In the genomic region with DNA sequence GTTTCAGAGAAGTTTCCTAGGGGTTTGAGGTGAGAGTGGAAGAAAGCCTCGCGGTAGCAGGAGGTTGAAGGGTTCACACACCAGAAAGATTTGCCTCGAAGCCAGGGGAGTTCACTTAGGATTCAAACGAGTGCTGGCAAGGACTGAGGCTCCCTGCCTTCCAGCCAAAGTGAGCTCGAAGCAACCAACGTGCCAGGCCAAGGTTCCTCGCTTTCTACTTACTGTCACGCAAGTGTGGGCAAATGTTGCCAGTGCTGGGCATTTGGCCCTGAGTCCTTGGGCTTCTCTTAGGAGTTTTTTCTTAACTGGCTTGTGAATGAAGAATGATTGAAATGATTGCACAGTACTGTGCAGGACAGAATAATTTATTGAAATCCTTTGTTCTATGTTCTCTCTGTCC, we compare ENCODE assay signal across 28 cellular contexts. TPM values are rescaled to one million over a fixed set of nuclear protein-coding genes. Genes with fewer than 3 reads are reported as not detected.
DNase-seq lines count a peak whose midpoint lies in the region; ATAC-seq, FAIRE-seq and TF ChIP-seq lines count a peak whose summit lies in the region.
"Had no signal": no experiment of that assay in that cellular context is flagged by ENCODE, and none has a peak within 500 bp of the region (broad histone marks: within the 10 kb centered on the region; RNA-seq: fewer than 3 reads in every experiment).

No MANE protein-coding gene starts in this region.

- ATAC-seq in HepG2 (no peak), right lobe of liver (no peak), aorta (ENCODE audit: low FRiP score) (peak; percentile 53), GM18907 (IDR thresholded peaks at IDR 0.05; ENCODE audit: unreplicated experiment) (no peak)
- ATAC-seq: activated CD8-positive, alpha-beta memory T cell treated with anti-CD3 and anti-CD28 coated beads, Interleukin-2, amount 10 ng/mL, durations not matched to agents 7 days and 5 days; activated T-cell treated with anti-CD3 and anti-CD28 coated beads, Interleukin-2, amount 50 U/mL, for 72 hours; gastroesophageal sphincter; stimulated activated effector memory CD8-positive, alpha-beta T cell treated with anti-CD3 and anti-CD28 coated beads, Interleukin-12 subunit alpha, Interleukin-12 subunit beta, amount 100 ng/mL, for 72 hours had no signal

- H3K9me3 Mint-ChIP-seq in neural progenitor cell, result no peaks in the 10 kb centered on the region
- H3K9me3 Mint-ChIP-seq: activated CD4-positive, alpha-beta T cell treated with anti-CD3 and anti-CD28 coated beads, Interleukin-2, amount 10 ng/mL, durations not matched to agents 7 days and 5 days; activated T-cell treated with anti-CD3 and anti-CD28 coated beads, Interleukin-2, amount 50 U/mL, for 72 hours; stimulated activated effector memory CD8-positive, alpha-beta T cell treated with anti-CD3 and anti-CD28 coated beads, Interleukin-12 subunit alpha, Interleukin-12 subunit beta, amount 100 ng/mL, for 72 hours; T-helper 2 cell treated with Interferon-gamma antibody and Interleukin-4, amounts not matched to agents 5 μg/mL and 100 μg/mL, for 36 hours had no signal

- FAIRE-seq in HepG2 (lab: Jason Lieb, UNC), result no peak

- no peak for TF ChIP-seq RAD21 in HepG2 (CRISPR knock-in tag; IDR thresholded peaks at IDR 0.05)

- POLR2A ChIA-PET in HepG2 (lab: Yijun Ruan, JAX), result no interaction called here

- DNase-seq in HepG2 (ENCODE audit: low spot score), result no peak
- no peak for DNase-seq in right lobe of liver
- DNase-seq in dorsolateral prefrontal cortex, result peak in 7 of 10 donors; percentile 45 to 70 (median 58)
- DNase-seq in neural progenitor cell (ENCODE audit: low spot score), result no peak
- peak; percentile 76 to 80 for DNase-seq in aorta
- no peak for DNase-seq in NCI-H1092 treated with DMSO at 0.1 percent for 48 hours (lab: John Stamatoyannopoulos, UW)
- no peak for DNase-seq in transverse colon
- DNase-seq: activated CD4-positive, alpha-beta T cell treated with anti-CD3 and anti-CD28 coated beads, Interleukin-2, amount 10 ng/mL, durations not matched to agents 7 days and 5 days; activated CD8-positive, alpha-beta memory T cell treated with anti-CD3 and anti-CD28 coated beads, Interleukin-2, amount 10 ng/mL, durations not matched to agents 7 days and 5 days; activated naive CD4-positive, alpha-beta T cell treated with anti-CD3 and anti-CD28 coated beads, Interleukin-2, amount 50 U/mL, for 16 hours; activated T-cell treated with anti-CD3 and anti-CD28 coated beads, Interleukin-2, amount 50 U/mL, for 72 hours; BE2C; DMS53; effector CD8-positive, alpha-beta T cell; GDM1; KBM-7; NCI-H1694; NCI-H69; retina; SK-N-SH; WERI-Rb-1 had no signal

- H3K4me2 ChIP-seq in HepG2 (ENCODE audit: low read depth, low read length), result no peak overlapping the region
- H3K4me2 ChIP-seq in neural progenitor cell, result no peak overlapping the region
- H3K4me2 ChIP-seq: SK-N-SH had no signal

- H3K27me3 ChIP-seq in HepG2 (ENCODE audit: control insufficient read depth in 1 of 2, insufficient read depth in 2 of 2, low read length in 2 of 2), result peaks cover 2 to 37% of the 10 kb centered on the region in 2 experiments; a peak in 4 of 5 replicates
- no peaks in the 10 kb centered on the region for H3K27me3 ChIP-seq in right lobe of liver
- peaks cover 0 to 20% (median 0%) of the 10 kb centered on the region in 45 donors for H3K27me3 ChIP-seq in dorsolateral prefrontal cortex
- no peaks in the 10 kb centered on the region for H3K27me3 ChIP-seq in neural progenitor cell
- no peaks in the 10 kb centered on the region for H3K27me3 ChIP-seq in aorta (ENCODE audit: control insufficient read depth in 1 of 2, insufficient read depth in 2 of 2, low read length in 1 of 2)
- no peaks in the 10 kb centered on the region for H3K27me3 ChIP-seq in transverse colon
- H3K27me3 ChIP-seq: BE2C, gastroesophageal sphincter, vagina had no signal

- TF ChIP-seq POLR2A in HepG2 (IDR thresholded peaks at IDR 0.05; ENCODE audit: insufficient read depth in 1 of 2, low read depth in 2 of 2, low read length in 2 of 2), result no peak
- no peak for TF ChIP-seq POLR2A in right lobe of liver (IDR thresholded peaks at IDR 0.05)
- no peak for TF ChIP-seq POLR2A in transverse colon (IDR thresholded peaks at IDR 0.05)

- H3K4me1 ChIP-seq in HepG2 (ENCODE audit: insufficient read depth, low read length), result peaks cover 34% of the 10 kb centered on the region
- H3K4me1 ChIP-seq in right lobe of liver, result no peaks in the 10 kb centered on the region
- no peaks in the 10 kb centered on the region for H3K4me1 ChIP-seq in neural progenitor cell
- peaks cover 3 to 14% of the 10 kb centered on the region in 2 donors for H3K4me1 ChIP-seq in aorta (ENCODE audit: control insufficient read depth in 1 of 2, insufficient read depth in 2 of 2, low read length in 2 of 2)
- no peaks in the 10 kb centered on the region for H3K4me1 ChIP-seq in transverse colon
- H3K4me1 ChIP-seq: vagina had no signal

- CTCF ChIA-PET in HepG2 (lab: Yijun Ruan, JAX; ENCODE audit: low intra/inter-chr PET ratio, low total read pairs), result no interaction called here

- no peaks in the 10 kb centered on the region for H3F3A ChIP-seq in neural progenitor cell (ENCODE audit: low read depth)

- H3K27ac ChIP-seq in HepG2 (ENCODE audit: extremely low read length, insufficient read depth, low read length) (no peak overlapping the region), right lobe of liver (no peak overlapping the region), dorsolateral prefrontal cortex (peak overlapping the region in 30 of 59 donors; percentile 0 to 70 (median 30)), neural progenitor cell (no peak overlapping the region), aorta (ENCODE audit: low read depth in 1 of 2, low read length in 2 of 2) (peak overlapping the region; percentile 87 to 93), transverse colon (no peak overlapping the region)
- H3K27ac ChIP-seq: gastroesophageal sphincter, vagina, WERI-Rb-1 had no signal

- H3K79me2 ChIP-seq in HepG2 (ENCODE audit: insufficient read depth, low read length) (no peaks in the 10 kb centered on the region), neural progenitor cell (ENCODE audit: low read depth) (no peaks in the 10 kb centered on the region)

- no peaks in the 10 kb centered on the region for H3K36me3 ChIP-seq in HepG2 (replicated peaks in 1 of 2; ENCODE audit: control insufficient read depth in 1 of 2, insufficient read depth in 2 of 2, low read length in 2 of 2)
- no peaks in the 10 kb centered on the region for H3K36me3 ChIP-seq in right lobe of liver
- H3K36me3 ChIP-seq in neural progenitor cell, result no peaks in the 10 kb centered on the region
- H3K36me3 ChIP-seq in aorta (ENCODE audit: control insufficient read depth in 1 of 2, insufficient read depth in 2 of 2, low read length in 1 of 2), result no peaks in the 10 kb centered on the region
- no peaks in the 10 kb centered on the region for H3K36me3 ChIP-seq in transverse colon
- H3K36me3 ChIP-seq: BE2C, gastroesophageal sphincter, vagina, WERI-Rb-1 had no signal

- no peaks in the 10 kb centered on the region for H3K4me1 Mint-ChIP-seq in neural progenitor cell
- H3K4me1 Mint-ChIP-seq: activated CD4-positive, alpha-beta T cell treated with anti-CD3 and anti-CD28 coated beads, Interleukin-2, amount 10 ng/mL, durations not matched to agents 7 days and 5 days; activated CD8-positive, alpha-beta memory T cell treated with anti-CD3 and anti-CD28 coated beads, Interleukin-2, amount 10 ng/mL, durations not matched to agents 7 days and 5 days; stimulated activated effector memory CD8-positive, alpha-beta T cell treated with anti-CD3 and anti-CD28 coated beads, Interleukin-12 subunit alpha, Interleukin-12 subunit beta, amount 100 ng/mL, for 72 hours had no signal

- 62% methylated on average over 8 of the region's 8 CpGs for WGBS in HepG2 (ENCODE audit: low lambda C conversion rate)
- WGBS in right lobe of liver (ENCODE audit: insufficient coverage, low coverage, low lambda C conversion rate, missing lambda C conversion rate), result 80% methylated on average over 8 of the region's 8 CpGs
- 6 to 7% methylated on average over 8 of the region's 8 CpGs for WGBS in aorta, 2 donors
- WGBS in transverse colon (ENCODE audit: low coverage in 1 of 2), 2 donors, result 74 to 89% methylated on average over 6 to 8 of the region's 8 CpGs

- H2AFZ ChIP-seq in HepG2 (ENCODE audit: low read length) (no peak overlapping the region), neural progenitor cell (replicated peaks) (no peak overlapping the region)

- H3K36me3 Mint-ChIP-seq in neural progenitor cell, result peaks cover 8% of the 10 kb centered on the region
- H3K36me3 Mint-ChIP-seq: activated CD8-positive, alpha-beta memory T cell treated with anti-CD3 and anti-CD28 coated beads, Interleukin-2, amount 10 ng/mL, durations not matched to agents 7 days and 5 days; stimulated activated effector memory CD8-positive, alpha-beta T cell treated with anti-CD3 and anti-CD28 coated beads, Interleukin-12 subunit alpha, Interleukin-12 subunit beta, amount 100 ng/mL, for 72 hours had no signal

- H4K20me1 ChIP-seq in HepG2 (ENCODE audit: insufficient read depth, low read length), result no peaks in the 10 kb centered on the region
- H4K20me1 ChIP-seq in neural progenitor cell (ENCODE audit: low read depth), result no peaks in the 10 kb centered on the region

- no peak overlapping the region for H3K4me3 ChIP-seq in HepG2 (replicated peaks in 1 of 3; ENCODE audit: insufficient read depth in 1 of 3, low read depth in 2 of 3, low read length in 3 of 3)
- no peak overlapping the region for H3K4me3 ChIP-seq in right lobe of liver
- no peak overlapping the region for H3K4me3 ChIP-seq in dorsolateral prefrontal cortex
- no peak overlapping the region for H3K4me3 ChIP-seq in neural progenitor cell
- no peak overlapping the region for H3K4me3 ChIP-seq in aorta (ENCODE audit: low read length in 2 of 2)
- no peak overlapping the region for H3K4me3 ChIP-seq in transverse colon
- H3K4me3 ChIP-seq: gastroesophageal sphincter, vagina had no signal

- no peak overlapping the region for H3K9ac ChIP-seq in HepG2 (ENCODE audit: insufficient read depth, low read depth, low read length)
- no peak overlapping the region for H3K9ac ChIP-seq in neural progenitor cell
- H3K9ac ChIP-seq: SK-N-SH had no signal

- in situ Hi-C loops in HepG2 (cut with HindIII; ENCODE audit: extremely low pct_ligation_motif_present, low pct_unique_long_range_greater_than_20kb), result loop anchor here (5.0 kb wide), 1 partner anchor 207 kb away; no protein-coding TSS in a partner anchor
- in situ Hi-C loops in transverse colon (cut with MboI; ENCODE audit: low pct_ligation_motif_present in 1 of 4, low pct_unique_long_range_greater_than_20kb in 1 of 4, low sequenced_read_pairs in 3 of 4), result loop anchor here in 1 of 4 donors (25.0 kb wide), 1 partner anchor 357 kb away; no protein-coding TSS in a partner anchor

- H3K4me3 Mint-ChIP-seq in neural progenitor cell, result no peak overlapping the region
- H3K4me3 Mint-ChIP-seq: activated CD4-positive, alpha-beta T cell treated with anti-CD3 and anti-CD28 coated beads, Interleukin-2, amount 10 ng/mL, durations not matched to agents 7 days and 5 days; activated CD8-positive, alpha-beta memory T cell treated with anti-CD3 and anti-CD28 coated beads, Interleukin-2, amount 10 ng/mL, durations not matched to agents 7 days and 5 days; activated T-cell treated with anti-CD3 and anti-CD28 coated beads, Interleukin-2, amount 50 U/mL, for 72 hours; stimulated activated effector memory CD8-positive, alpha-beta T cell treated with anti-CD3 and anti-CD28 coated beads, Interleukin-12 subunit alpha, Interleukin-12 subunit beta, amount 100 ng/mL, for 72 hours; T-helper 2 cell treated with Interferon-gamma antibody and Interleukin-4, amounts not matched to agents 5 μg/mL and 100 μg/mL, for 36 hours had no signal

- no TSS peak for BruUV-seq in HepG2 (replicated peaks; lab: Mats Ljungman, UMichigan)

- H3K9me3 ChIP-seq in HepG2 (ENCODE audit: low read length) (no peaks in the 10 kb centered on the region), right lobe of liver (no peaks in the 10 kb centered on the region), neural progenitor cell (ENCODE audit: low read depth) (no peaks in the 10 kb centered on the region), aorta (ENCODE audit: control insufficient read depth, low read length) (no peaks in the 10 kb centered on the region), transverse colon (no peaks in the 10 kb centered on the region)
- H3K9me3 ChIP-seq: BE2C, gastroesophageal sphincter, SK-N-SH, vagina had no signal

- peak overlapping the region; percentile 42 for H3K27ac Mint-ChIP-seq in neural progenitor cell
- H3K27ac Mint-ChIP-seq: activated CD4-positive, alpha-beta T cell treated with anti-CD3 and anti-CD28 coated beads, Interleukin-2, amount 10 ng/mL, durations not matched to agents 7 days and 5 days; activated CD8-positive, alpha-beta memory T cell treated with anti-CD3 and anti-CD28 coated beads, Interleukin-2, amount 10 ng/mL, durations not matched to agents 7 days and 5 days; activated T-cell treated with anti-CD3 and anti-CD28 coated beads, Interleukin-2, amount 50 U/mL, for 72 hours; stimulated activated effector memory CD8-positive, alpha-beta T cell treated with anti-CD3 and anti-CD28 coated beads, Interleukin-12 subunit alpha, Interleukin-12 subunit beta, amount 100 ng/mL, for 72 hours; T-helper 2 cell treated with Interferon-gamma antibody and Interleukin-4, amounts not matched to agents 5 μg/mL and 100 μg/mL, for 36 hours had no signal

- no peak for TF ChIP-seq EP300 in HepG2 (IDR thresholded peaks at IDR 0.05; ENCODE audit: low read depth in 2 of 2, low read length in 2 of 2)
- TF ChIP-seq EP300 in HepG2 (CRISPR knock-in tag; IDR thresholded peaks at IDR 0.05; ENCODE audit: borderline replicate concordance), result no peak
- no peak for TF ChIP-seq EP300 in transverse colon (IDR thresholded peaks at IDR 0.05; ENCODE audit: low read depth)

- intact Hi-C loops in HepG2 (cut with micrococcal nuclease; ENCODE audit: unreplicated experiment) (loop anchor here (2.0 kb wide), 1 partner anchor 15 kb away; no protein-coding TSS in a partner anchor), right lobe of liver (cut with DNase I) (no loop called here), dorsolateral prefrontal cortex (cut with DNase I) (loop anchor here in 1 of 2 donors (5.0 kb wide), 1 partner anchor 77 kb away; no protein-coding TSS in a partner anchor), aorta (cut with DNase I) (no loop called here), transverse colon (cut with DNase I; ENCODE audit: low total_unique reads) (no loop called here)

- no peaks in the 10 kb centered on the region for H3K27me3 Mint-ChIP-seq in neural progenitor cell (ENCODE audit: insufficient read depth, low read depth)

- TF ChIP-seq CTCF in HepG2 (CRISPR knock-in tag; IDR thresholded peaks at IDR 0.05) (no peak), right lobe of liver (IDR thresholded peaks at IDR 0.05) (no peak), dorsolateral prefrontal cortex (IDR thresholded peaks at IDR 0.05 in 54 of 56, conservative IDR thresholded peaks at IDR 0.05 in 2 of 56; ENCODE audit: low read depth in 1 of 56, partially characterized antibody in 56 of 56) (no peak), neural progenitor cell (IDR thresholded peaks at IDR 0.05) (no peak), transverse colon (IDR thresholded peaks at IDR 0.05) (no peak)

RNA-seq across cellular contexts. Expression of a gene that starts 53.6 kb away (rescaled TPM):
- 0.38 TPM in 1 of 2 replicates, not detected in the other for total RNA-seq in HepG2 (2016; rRNA removed; fragmentation: Illumina TruSeq; extraction: Trizol)
- not detected in 2 replicates for total RNA-seq in HepG2 (2016; cell fraction: cytosol; rRNA removed; fragmentation: Illumina TruSeq; extraction: Trizol; ENCODE audit: low read depth)
- 0.15 and 0.19 TPM in 2 replicates for total RNA-seq in HepG2 (2016; cell fraction: insoluble cytoplasmic fraction; rRNA removed; fragmentation: Illumina TruSeq; extraction: Trizol)
- total RNA-seq in HepG2 (2016; cell fraction: membrane; rRNA removed; fragmentation: Illumina TruSeq; extraction: Trizol), result 0.17 TPM in 1 of 2 replicates, not detected in the other
- 0.50 TPM in 1 of 2 replicates, not detected in the other for total RNA-seq in HepG2 (2016; cell fraction: nucleus; rRNA removed; fragmentation: Illumina TruSeq; extraction: Trizol)
- 3.3 and 3.8 TPM in 2 replicates for polyA plus RNA-seq in HepG2 (2011; rRNA removed)
- polyA plus RNA-seq in HepG2 (2011; cell fraction: cytosol; rRNA removed), result 1.6 and 1.7 TPM in 2 replicates
- polyA plus RNA-seq in HepG2 (2011; cell fraction: nucleus; rRNA removed), result 21.5 and 25.6 TPM in 2 replicates
- polyA plus RNA-seq in HepG2 (2012), result 5.7 and 7.4 TPM in 2 replicates
- polyA plus RNA-seq in HepG2 (2016; cell fraction: cytosol; fragmentation: Illumina TruSeq; extraction: Trizol; ENCODE audit: low read depth), result not detected in 2 replicates
- 0.28 TPM in 1 of 2 replicates, not detected in the other for polyA plus RNA-seq in HepG2 (2016; cell fraction: insoluble cytoplasmic fraction; fragmentation: Illumina TruSeq; extraction: Trizol; ENCODE audit: low read depth)
- polyA plus RNA-seq in HepG2 (2016; cell fraction: membrane; fragmentation: Illumina TruSeq; extraction: Trizol; ENCODE audit: low read depth), result 0.09 and 0.35 TPM in 2 replicates
- polyA plus RNA-seq in HepG2 (2016; cell fraction: nucleus; fragmentation: Illumina TruSeq; extraction: Trizol; ENCODE audit: insufficient read depth, low read depth), result 1.4 and 1.9 TPM in 2 replicates
- polyA minus RNA-seq in HepG2 (2011; rRNA and poly(A)+ RNA removed; ENCODE audit: low replicate concordance), result 1.8 TPM in 1 of 2 replicates, not detected in the other
- 0.59 and 0.88 TPM in 2 replicates for polyA minus RNA-seq in HepG2 (2011; cell fraction: cytosol; rRNA and poly(A)+ RNA removed)
- 2.5 and 3.3 TPM in 2 replicates for polyA minus RNA-seq in HepG2 (2011; cell fraction: nucleus; rRNA and poly(A)+ RNA removed)
- 1 to 10 TPM in 3 of 6 experiments, under 1 TPM in 2, not detected in 1; 0.25 to 1.7 (median 1.4) TPM for total RNA-seq in right lobe of liver
- 100 to 1,000 TPM in 19 of 120 experiments, 10 to 100 TPM in 101; 41.1 to 132 (median 86.4) TPM for total RNA-seq in dorsolateral prefrontal cortex
- total RNA-seq in neural progenitor cell (ENCODE audit: low replicate concordance), result 11.8 and 19.2 TPM in 2 replicates
- total RNA-seq in aorta, result 1 to 10 TPM; 2.0 to 5.0 TPM
- 1 to 10 TPM; 4.4 to 9.5 TPM for polyA plus RNA-seq in aorta
- 1 to 10 TPM; 1.6 to 7.5 (median 4.6) TPM for total RNA-seq in transverse colon
- total RNA-seq: activated CD8-positive, alpha-beta memory T cell treated with anti-CD3 and anti-CD28 coated beads, Interleukin-2, amount 10 ng/mL, durations not matched to agents 7 days and 5 days; HT1080; lung microvascular endothelial cell had no signal

RNA-seq across cellular contexts. Expression of a gene that starts 59.7 kb away (rescaled TPM):
- total RNA-seq in HepG2 (2016; rRNA removed; fragmentation: Illumina TruSeq; extraction: Trizol) (15.6 and 21.2 TPM in 2 replicates), right lobe of liver (1 to 10 TPM; 1.6 to 4.3 (median 3.4) TPM), dorsolateral prefrontal cortex (10 to 100 TPM in 118 of 120 experiments, 1 to 10 TPM in 2; 9.8 to 24.5 (median 14.2) TPM), neural progenitor cell (ENCODE audit: low replicate concordance) (12.4 and 21.8 TPM in 2 replicates), aorta (10 to 100 TPM; 14.8 to 19.7 TPM), transverse colon (10 to 100 TPM in 2 of 4 donors, 1 to 10 TPM in 2; 5.2 to 21.1 (median 9.7) TPM)
- total RNA-seq in HepG2 (2016; cell fraction: cytosol; rRNA removed; fragmentation: Illumina TruSeq; extraction: Trizol; ENCODE audit: low read depth), result 5.0 and 7.1 TPM in 2 replicates
- total RNA-seq in HepG2 (2016; cell fraction: insoluble cytoplasmic fraction; rRNA removed; fragmentation: Illumina TruSeq; extraction: Trizol), result 18.0 and 20.6 TPM in 2 replicates
- 7.0 and 9.7 TPM in 2 replicates for total RNA-seq in HepG2 (2016; cell fraction: membrane; rRNA removed; fragmentation: Illumina TruSeq; extraction: Trizol)
- 25.7 and 29.0 TPM in 2 replicates for total RNA-seq in HepG2 (2016; cell fraction: nucleus; rRNA removed; fragmentation: Illumina TruSeq; extraction: Trizol)
- polyA plus RNA-seq in HepG2 (2011; rRNA removed) (11.8 and 12.2 TPM in 2 replicates), aorta (10 to 100 TPM; 17.8 to 18.9 TPM)
- polyA plus RNA-seq in HepG2 (2011; cell fraction: cytosol; rRNA removed), result 4.0 and 5.9 TPM in 2 replicates
- polyA plus RNA-seq in HepG2 (2011; cell fraction: nucleus; rRNA removed), result 11.5 and 14.3 TPM in 2 replicates
- polyA plus RNA-seq in HepG2 (2012), result 11.8 and 15.7 TPM in 2 replicates
- polyA plus RNA-seq in HepG2 (2016; cell fraction: cytosol; fragmentation: Illumina TruSeq; extraction: Trizol; ENCODE audit: low read depth), result 2.6 and 2.8 TPM in 2 replicates
- 20.7 and 21.6 TPM in 2 replicates for polyA plus RNA-seq in HepG2 (2016; cell fraction: insoluble cytoplasmic fraction; fragmentation: Illumina TruSeq; extraction: Trizol; ENCODE audit: low read depth)
- 4.4 and 5.0 TPM in 2 replicates for polyA plus RNA-seq in HepG2 (2016; cell fraction: membrane; fragmentation: Illumina TruSeq; extraction: Trizol; ENCODE audit: low read depth)
- 29.8 and 30.6 TPM in 2 replicates for polyA plus RNA-seq in HepG2 (2016; cell fraction: nucleus; fragmentation: Illumina TruSeq; extraction: Trizol; ENCODE audit: insufficient read depth, low read depth)
- polyA minus RNA-seq in HepG2 (2011; rRNA and poly(A)+ RNA removed; ENCODE audit: low replicate concordance), result 5.8 and 11.7 TPM in 2 replicates
- 2.6 and 4.5 TPM in 2 replicates for polyA minus RNA-seq in HepG2 (2011; cell fraction: cytosol; rRNA and poly(A)+ RNA removed)
- 34.9 and 67.8 TPM in 2 replicates for polyA minus RNA-seq in HepG2 (2011; cell fraction: nucleus; rRNA and poly(A)+ RNA removed)

Comparison
In these comparisons a context has a peak if more than half of its experiments do, and no peak if none do; other contexts are left out.
1. DNase-seq: peak in dorsolateral prefrontal cortex (7 of 10) and aorta (2 of 2); none in HepG2 (single experiment), right lobe of liver (0 of 3), neural progenitor cell (single experiment), NCI-H1092 treated with DMSO at 0.1 percent for 48 hours (single experiment) and transverse colon (single experiment).
2. H3K27ac ChIP-seq: peak in dorsolateral prefrontal cortex (30 of 59) and aorta (2 of 2); none in HepG2 (single experiment), right lobe of liver (0 of 3), neural progenitor cell (single experiment) and transverse colon (0 of 4).